In the genomic region with DNA sequence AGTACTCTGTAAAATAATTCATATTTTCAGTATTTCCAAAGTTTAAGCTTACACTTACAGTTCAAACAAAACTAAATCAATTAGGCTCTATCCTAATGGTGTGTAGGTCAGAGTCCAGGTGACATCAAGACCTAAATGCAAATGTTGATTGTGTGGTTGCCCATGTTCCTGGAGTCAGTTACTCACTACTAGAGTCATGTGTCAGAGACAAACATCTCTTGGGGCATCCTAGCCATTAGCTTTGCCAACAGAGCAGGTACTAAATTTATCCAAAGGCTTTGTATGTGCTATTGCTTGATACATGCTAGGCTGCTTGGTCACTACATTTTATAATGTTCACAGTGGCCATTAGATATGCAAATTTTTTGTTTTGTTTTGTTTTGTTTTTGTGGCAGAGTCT, we compare ENCODE assay signal across 16 cellular contexts.
"Had no signal": no experiment of that assay in that cellular context is flagged by ENCODE, and none has a peak within 500 bp of the region (broad histone marks: within the 10 kb centered on the region; RNA-seq: fewer than 3 reads in every experiment).

No MANE protein-coding gene starts in this region.

- H3K79me2 ChIP-seq: parathyroid adenoma had no signal

- H3K9me3 ChIP-seq: adrenal gland, neutrophil, tibial artery, uterus had no signal

- H3K36me3 ChIP-seq: adrenal gland, neutrophil, uterus had no signal

- H3K4me1 ChIP-seq: adrenal gland, parathyroid adenoma, tibial artery, uterus had no signal

- H3K9ac ChIP-seq: parathyroid adenoma had no signal

- H3K27ac ChIP-seq: adrenal gland, neutrophil, parathyroid adenoma, skin epidermis, tibial artery, uterus had no signal

- DNase-seq: activated B cell treated with CpG ODN at 0.5 μM for 24 hours; activated CD4-positive, alpha-beta T cell treated with anti-CD3 and anti-CD28 coated beads for 48 hours; activated CD8-positive, alpha-beta T cell treated with anti-CD3 and anti-CD28 coated beads for 36 hours; activated effector memory CD4-positive, alpha-beta T cell treated with anti-CD3 and anti-CD28 coated beads, Interleukin-2, amount 50 U/mL, for 16 hours; activated T-cell treated with anti-CD3 and anti-CD28 coated beads, Interleukin-2, amount 50 U/mL, for 4 hours; adrenal gland; caudate nucleus; naive thymus-derived CD8-positive, alpha-beta T cell; stimulated activated CD4-positive, alpha-beta T cell treated with anti-CD3 and anti-CD28 coated beads, Interleukin-4, amount 100 ng/mL, for 24 hours; stimulated activated naive CD4-positive, alpha-beta T cell; T-helper 2 cell; tibial artery; uterus had no signal

- ATAC-seq: activated CD8-positive, alpha-beta T cell treated with anti-CD3 and anti-CD28 coated beads for 36 hours; activated T-cell treated with anti-CD3 and anti-CD28 coated beads, Interleukin-2, amount 50 U/mL, for 4 hours; naive thymus-derived CD8-positive, alpha-beta T cell had no signal

- H2AFZ ChIP-seq: parathyroid adenoma had no signal

- H3K4me3 ChIP-seq: adrenal gland, skin epidermis, tibial artery, uterus had no signal

- H3K27me3 ChIP-seq: adrenal gland, neutrophil, tibial artery, uterus had no signal
